Comparison of ENCODE assay signal across 8 cellular contexts in genomic region chr22:23144926-23145906, GRCh38. TPM values are rescaled to one million over a fixed set of nuclear protein-coding genes. Genes with fewer than 3 reads are reported as not detected.
DNase-seq lines count a peak whose midpoint lies in the region; ATAC-seq and TF ChIP-seq lines count a peak whose summit lies in the region.

A gene with protein sequence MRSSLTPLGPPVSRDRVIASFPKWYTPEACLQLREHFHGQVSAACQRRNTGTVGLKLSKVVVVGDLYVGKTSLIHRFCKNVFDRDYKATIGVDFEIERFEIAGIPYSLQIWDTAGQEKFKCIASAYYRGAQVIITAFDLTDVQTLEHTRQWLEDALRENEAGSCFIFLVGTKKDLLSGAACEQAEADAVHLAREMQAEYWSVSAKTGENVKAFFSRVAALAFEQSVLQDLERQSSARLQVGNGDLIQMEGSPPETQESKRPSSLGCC (plus strand): TSS chr22:23145477. CDS start chr22:23146617, 1,140 bp downstream.

- CTCF ChIA-PET in HEK293T (lab: Yijun Ruan, JAX), result interaction anchor here (0.9 to 2.0 kb wide), 6 partner anchors 12 to 189 kb away, joined by 3 to 7 read pairs (median 4); no protein-coding TSS in a partner anchor

- H3K27ac Mint-ChIP-seq in dendritic cell treated with granulocyte-macrophage colony-stimulating factor and Interleukin-4, amounts not matched to agents 40 ng/mL and 50 ng/mL, for 4 days, result peak within 1 kb of the TSS; percentile 15

- peaks cover 68% of the 10 kb centered on the region for H3K4me1 ChIP-seq in BLaER1

- H3K36me3 Mint-ChIP-seq in dendritic cell treated with granulocyte-macrophage colony-stimulating factor and Interleukin-4, amounts not matched to agents 40 ng/mL and 50 ng/mL, for 4 days (ENCODE audit: low read depth), result no peaks in the 10 kb centered on the region

- no peaks in the 10 kb centered on the region for H3K27me3 ChIP-seq in BLaER1

- DNase-seq in HEK293T (ENCODE audit: extremely low spot score), result peak; percentile 100
- peak; percentile 98 for DNase-seq in NCI-H510A (lab: John Stamatoyannopoulos, UW)
- peak; percentile 84 to 89 for DNase-seq in activated CD4-positive, alpha-beta T cell treated with anti-CD3 and anti-CD28 coated beads, Interleukin-2, amount 50 U/mL, for 48 hours
- peak; percentile 99 to 100 for DNase-seq in left colon
- peak; percentile 77 to 79 for DNase-seq in stimulated activated CD4-positive, alpha-beta T cell treated with anti-CD3 and anti-CD28 coated beads, Interleukin-15, amount 100 ng/mL, for 48 hours (ENCODE audit: low read depth in 2 of 2)

- intact Hi-C loops in dendritic cell treated with granulocyte-macrophage colony-stimulating factor and Interleukin-4, amounts not matched to agents 40 ng/mL and 50 ng/mL, for 4 days (cut with micrococcal nuclease), result no loop called here
- intact Hi-C loops in left colon (cut with DNase I, micrococcal nuclease), result no loop called here

- H3K27me3 Mint-ChIP-seq in dendritic cell treated with granulocyte-macrophage colony-stimulating factor and Interleukin-4, amounts not matched to agents 40 ng/mL and 50 ng/mL, for 4 days, result peaks cover 14% of the 10 kb centered on the region

- H3K4me1 Mint-ChIP-seq in dendritic cell treated with granulocyte-macrophage colony-stimulating factor and Interleukin-4, amounts not matched to agents 40 ng/mL and 50 ng/mL, for 4 days (ENCODE audit: low read depth), result peaks cover 30% of the 10 kb centered on the region

- peak within 1 kb of the TSS; percentile 61 for H3K4me3 ChIP-seq in BLaER1

- peak within 1 kb of the TSS; percentile 96 for H3K4me2 ChIP-seq in BLaER1

- H3K4me3 Mint-ChIP-seq in dendritic cell treated with granulocyte-macrophage colony-stimulating factor and Interleukin-4, amounts not matched to agents 40 ng/mL and 50 ng/mL, for 4 days, result peak within 1 kb of the TSS; percentile 66

- no peaks in the 10 kb centered on the region for H3K36me3 ChIP-seq in BLaER1

- no peaks in the 10 kb centered on the region for H4K20me1 ChIP-seq in BLaER1

- H3K27ac ChIP-seq in BLaER1, result no peak within 1 kb of the TSS

- no peaks in the 10 kb centered on the region for H3K9me3 ChIP-seq in BLaER1

- H3K9ac ChIP-seq in BLaER1, result peak within 1 kb of the TSS; percentile 26; the same call in 1 of the 2 replicates

- POLR2A ChIA-PET in HEK293T (lab: Yijun Ruan, JAX), result interaction anchor here (1.5 kb wide), 1 partner anchor 75 kb away, joined by 3 read pairs; the partner anchor contains the start of gene GNAZ

- peak; percentile 75 for ATAC-seq in left colon
- ATAC-seq in GM21576 (IDR thresholded peaks at IDR 0.05; ENCODE audit: unreplicated experiment), result no peak

- no peaks in the 10 kb centered on the region for H3K9me3 Mint-ChIP-seq in dendritic cell treated with granulocyte-macrophage colony-stimulating factor and Interleukin-4, amounts not matched to agents 40 ng/mL and 50 ng/mL, for 4 days

TF ChIP-seq in HEK293T, 16 proteins besides CTCF, POLR2A, EP300 and RAD21:
- TF ChIP-seq HDGF (IDR thresholded peaks at IDR 0.05; ENCODE audit: borderline replicate concordance) (0 out of 2 replicates have a peak, but pooled peaks have one; percentile 56), BHLHE40 (IDR thresholded peaks at IDR 0.05; ENCODE audit: borderline replicate concordance) (no peak), FOXA1 (IDR thresholded peaks at IDR 0.05) (no peak), L3MBTL2 (conservative IDR thresholded peaks at IDR 0.05) (peak; percentile 83), FOXK2 (IDR thresholded peaks at IDR 0.05) (no peak)
- TF ChIP-seq, protein P1, sequence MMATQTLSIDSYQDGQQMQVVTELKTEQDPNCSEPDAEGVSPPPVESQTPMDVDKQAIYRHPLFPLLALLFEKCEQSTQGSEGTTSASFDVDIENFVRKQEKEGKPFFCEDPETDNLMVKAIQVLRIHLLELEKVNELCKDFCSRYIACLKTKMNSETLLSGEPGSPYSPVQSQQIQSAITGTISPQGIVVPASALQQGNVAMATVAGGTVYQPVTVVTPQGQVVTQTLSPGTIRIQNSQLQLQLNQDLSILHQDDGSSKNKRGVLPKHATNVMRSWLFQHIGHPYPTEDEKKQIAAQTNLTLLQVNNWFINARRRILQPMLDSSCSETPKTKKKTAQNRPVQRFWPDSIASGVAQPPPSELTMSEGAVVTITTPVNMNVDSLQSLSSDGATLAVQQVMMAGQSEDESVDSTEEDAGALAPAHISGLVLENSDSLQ (IDR thresholded peaks at IDR 0.05), result peak; percentile 96

RNA-seq across cellular contexts. Expression of the gene that starts here (rescaled TPM):
- 1 to 10 TPM; 1.1 to 1.2 TPM for total RNA-seq in left colon
